ENCODE assay signal across 2 cellular contexts in the genomic region with DNA sequence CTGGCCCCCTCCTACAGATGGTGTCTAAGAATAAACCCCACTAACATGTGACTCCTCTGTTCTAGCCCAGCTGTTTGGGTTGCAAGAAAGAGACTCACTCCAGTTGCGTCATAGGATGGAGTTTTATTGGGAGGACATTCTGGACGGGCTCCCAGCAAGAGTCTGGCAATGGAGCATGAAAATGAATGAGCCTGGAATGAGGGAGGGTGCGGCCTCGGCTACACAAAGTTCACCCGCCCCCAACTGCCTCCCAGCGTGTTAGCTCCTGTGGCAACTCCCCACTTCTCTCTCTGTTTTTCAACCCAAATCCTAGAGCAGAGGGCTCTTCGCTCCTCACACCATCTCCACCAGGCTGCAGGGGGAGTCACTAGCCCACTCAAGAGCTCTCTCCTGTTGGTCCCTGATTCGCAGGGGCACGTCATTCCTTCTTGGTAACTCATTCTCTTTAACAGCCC.
TF ChIP-seq lines count a peak whose summit lies in the region.

No MANE protein-coding gene starts in this region.

TF ChIP-seq in SK-N-SH treated with all-trans-retinoic acid at 6 μM for 48 hours, 23 proteins besides CTCF, POLR2A, EP300 and RAD21 (continued from another document):
- TF ChIP-seq TCF4 (CRISPR knock-in tag; IDR thresholded peaks at IDR 0.05; ENCODE audit: borderline replicate concordance) (no peak), ZFP30 (CRISPR knock-in tag; IDR thresholded peaks at IDR 0.05) (no peak), RARB (CRISPR knock-in tag; IDR thresholded peaks at IDR 0.05) (no peak)
- TF ChIP-seq, protein P1, sequence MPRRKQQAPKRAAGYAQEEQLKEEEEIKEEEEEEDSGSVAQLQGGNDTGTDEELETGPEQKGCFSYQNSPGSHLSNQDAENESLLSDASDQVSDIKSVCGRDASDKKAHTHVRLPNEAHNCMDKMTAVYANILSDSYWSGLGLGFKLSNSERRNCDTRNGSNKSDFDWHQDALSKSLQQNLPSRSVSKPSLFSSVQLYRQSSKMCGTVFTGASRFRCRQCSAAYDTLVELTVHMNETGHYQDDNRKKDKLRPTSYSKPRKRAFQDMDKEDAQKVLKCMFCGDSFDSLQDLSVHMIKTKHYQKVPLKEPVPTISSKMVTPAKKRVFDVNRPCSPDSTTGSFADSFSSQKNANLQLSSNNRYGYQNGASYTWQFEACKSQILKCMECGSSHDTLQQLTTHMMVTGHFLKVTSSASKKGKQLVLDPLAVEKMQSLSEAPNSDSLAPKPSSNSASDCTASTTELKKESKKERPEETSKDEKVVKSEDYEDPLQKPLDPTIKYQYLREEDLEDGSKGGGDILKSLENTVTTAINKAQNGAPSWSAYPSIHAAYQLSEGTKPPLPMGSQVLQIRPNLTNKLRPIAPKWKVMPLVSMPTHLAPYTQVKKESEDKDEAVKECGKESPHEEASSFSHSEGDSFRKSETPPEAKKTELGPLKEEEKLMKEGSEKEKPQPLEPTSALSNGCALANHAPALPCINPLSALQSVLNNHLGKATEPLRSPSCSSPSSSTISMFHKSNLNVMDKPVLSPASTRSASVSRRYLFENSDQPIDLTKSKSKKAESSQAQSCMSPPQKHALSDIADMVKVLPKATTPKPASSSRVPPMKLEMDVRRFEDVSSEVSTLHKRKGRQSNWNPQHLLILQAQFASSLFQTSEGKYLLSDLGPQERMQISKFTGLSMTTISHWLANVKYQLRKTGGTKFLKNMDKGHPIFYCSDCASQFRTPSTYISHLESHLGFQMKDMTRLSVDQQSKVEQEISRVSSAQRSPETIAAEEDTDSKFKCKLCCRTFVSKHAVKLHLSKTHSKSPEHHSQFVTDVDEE (CRISPR knock-in tag; IDR thresholded peaks at IDR 0.05): no peak
TF ChIP-seq in SK-N-SH treated with all-trans-retinoic acid at 6 μM for 48 hours: peak in this region for 0.

TF ChIP-seq in SK-N-SH, 30 proteins besides CTCF, POLR2A, EP300 and RAD21 (continued from another document):
- TF ChIP-seq, protein P2, sequence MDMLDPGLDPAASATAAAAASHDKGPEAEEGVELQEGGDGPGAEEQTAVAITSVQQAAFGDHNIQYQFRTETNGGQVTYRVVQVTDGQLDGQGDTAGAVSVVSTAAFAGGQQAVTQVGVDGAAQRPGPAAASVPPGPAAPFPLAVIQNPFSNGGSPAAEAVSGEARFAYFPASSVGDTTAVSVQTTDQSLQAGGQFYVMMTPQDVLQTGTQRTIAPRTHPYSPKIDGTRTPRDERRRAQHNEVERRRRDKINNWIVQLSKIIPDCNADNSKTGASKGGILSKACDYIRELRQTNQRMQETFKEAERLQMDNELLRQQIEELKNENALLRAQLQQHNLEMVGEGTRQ (IDR thresholded peaks at IDR 0.05; ENCODE audit: borderline replicate concordance, low read depth, low read length): no peak
- TF ChIP-seq RFX5 (IDR thresholded peaks at IDR 0.05; ENCODE audit: low read length) (no peak), CHD2 (IDR thresholded peaks at IDR 0.05; ENCODE audit: low read length, partially characterized antibody) (no peak), RXRA (IDR thresholded peaks at IDR 0.05; ENCODE audit: borderline replicate concordance, low read depth) (no peak), JUND (IDR thresholded peaks at IDR 0.05) (no peak), NFIC (IDR thresholded peaks at IDR 0.05; ENCODE audit: borderline replicate concordance) (no peak), TAF1 (IDR thresholded peaks at IDR 0.05; ENCODE audit: borderline replicate concordance, low read depth, low read length) (no peak)
- TF ChIP-seq, protein P3, sequence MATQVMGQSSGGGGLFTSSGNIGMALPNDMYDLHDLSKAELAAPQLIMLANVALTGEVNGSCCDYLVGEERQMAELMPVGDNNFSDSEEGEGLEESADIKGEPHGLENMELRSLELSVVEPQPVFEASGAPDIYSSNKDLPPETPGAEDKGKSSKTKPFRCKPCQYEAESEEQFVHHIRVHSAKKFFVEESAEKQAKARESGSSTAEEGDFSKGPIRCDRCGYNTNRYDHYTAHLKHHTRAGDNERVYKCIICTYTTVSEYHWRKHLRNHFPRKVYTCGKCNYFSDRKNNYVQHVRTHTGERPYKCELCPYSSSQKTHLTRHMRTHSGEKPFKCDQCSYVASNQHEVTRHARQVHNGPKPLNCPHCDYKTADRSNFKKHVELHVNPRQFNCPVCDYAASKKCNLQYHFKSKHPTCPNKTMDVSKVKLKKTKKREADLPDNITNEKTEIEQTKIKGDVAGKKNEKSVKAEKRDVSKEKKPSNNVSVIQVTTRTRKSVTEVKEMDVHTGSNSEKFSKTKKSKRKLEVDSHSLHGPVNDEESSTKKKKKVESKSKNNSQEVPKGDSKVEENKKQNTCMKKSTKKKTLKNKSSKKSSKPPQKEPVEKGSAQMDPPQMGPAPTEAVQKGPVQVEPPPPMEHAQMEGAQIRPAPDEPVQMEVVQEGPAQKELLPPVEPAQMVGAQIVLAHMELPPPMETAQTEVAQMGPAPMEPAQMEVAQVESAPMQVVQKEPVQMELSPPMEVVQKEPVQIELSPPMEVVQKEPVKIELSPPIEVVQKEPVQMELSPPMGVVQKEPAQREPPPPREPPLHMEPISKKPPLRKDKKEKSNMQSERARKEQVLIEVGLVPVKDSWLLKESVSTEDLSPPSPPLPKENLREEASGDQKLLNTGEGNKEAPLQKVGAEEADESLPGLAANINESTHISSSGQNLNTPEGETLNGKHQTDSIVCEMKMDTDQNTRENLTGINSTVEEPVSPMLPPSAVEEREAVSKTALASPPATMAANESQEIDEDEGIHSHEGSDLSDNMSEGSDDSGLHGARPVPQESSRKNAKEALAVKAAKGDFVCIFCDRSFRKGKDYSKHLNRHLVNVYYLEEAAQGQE (IDR thresholded peaks at IDR 0.05; ENCODE audit: low read depth, low read length): no peak
- TF ChIP-seq, protein P4, sequence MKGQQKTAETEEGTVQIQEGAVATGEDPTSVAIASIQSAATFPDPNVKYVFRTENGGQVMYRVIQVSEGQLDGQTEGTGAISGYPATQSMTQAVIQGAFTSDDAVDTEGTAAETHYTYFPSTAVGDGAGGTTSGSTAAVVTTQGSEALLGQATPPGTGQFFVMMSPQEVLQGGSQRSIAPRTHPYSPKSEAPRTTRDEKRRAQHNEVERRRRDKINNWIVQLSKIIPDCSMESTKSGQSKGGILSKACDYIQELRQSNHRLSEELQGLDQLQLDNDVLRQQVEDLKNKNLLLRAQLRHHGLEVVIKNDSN (IDR thresholded peaks at IDR 0.05; ENCODE audit: borderline replicate concordance, low read depth): no peak
TF ChIP-seq in SK-N-SH: peak in this region for 0.
